ENCODE assay signal across 1 cellular context in genomic region chr13:103029798-103030197, GRCh38.
TF ChIP-seq lines count a peak whose summit lies in the region.

No MANE protein-coding gene starts in this region.

TF ChIP-seq in GM12878, 131 proteins besides CTCF, POLR2A, EP300 and RAD21:
- TF ChIP-seq, protein P1, sequence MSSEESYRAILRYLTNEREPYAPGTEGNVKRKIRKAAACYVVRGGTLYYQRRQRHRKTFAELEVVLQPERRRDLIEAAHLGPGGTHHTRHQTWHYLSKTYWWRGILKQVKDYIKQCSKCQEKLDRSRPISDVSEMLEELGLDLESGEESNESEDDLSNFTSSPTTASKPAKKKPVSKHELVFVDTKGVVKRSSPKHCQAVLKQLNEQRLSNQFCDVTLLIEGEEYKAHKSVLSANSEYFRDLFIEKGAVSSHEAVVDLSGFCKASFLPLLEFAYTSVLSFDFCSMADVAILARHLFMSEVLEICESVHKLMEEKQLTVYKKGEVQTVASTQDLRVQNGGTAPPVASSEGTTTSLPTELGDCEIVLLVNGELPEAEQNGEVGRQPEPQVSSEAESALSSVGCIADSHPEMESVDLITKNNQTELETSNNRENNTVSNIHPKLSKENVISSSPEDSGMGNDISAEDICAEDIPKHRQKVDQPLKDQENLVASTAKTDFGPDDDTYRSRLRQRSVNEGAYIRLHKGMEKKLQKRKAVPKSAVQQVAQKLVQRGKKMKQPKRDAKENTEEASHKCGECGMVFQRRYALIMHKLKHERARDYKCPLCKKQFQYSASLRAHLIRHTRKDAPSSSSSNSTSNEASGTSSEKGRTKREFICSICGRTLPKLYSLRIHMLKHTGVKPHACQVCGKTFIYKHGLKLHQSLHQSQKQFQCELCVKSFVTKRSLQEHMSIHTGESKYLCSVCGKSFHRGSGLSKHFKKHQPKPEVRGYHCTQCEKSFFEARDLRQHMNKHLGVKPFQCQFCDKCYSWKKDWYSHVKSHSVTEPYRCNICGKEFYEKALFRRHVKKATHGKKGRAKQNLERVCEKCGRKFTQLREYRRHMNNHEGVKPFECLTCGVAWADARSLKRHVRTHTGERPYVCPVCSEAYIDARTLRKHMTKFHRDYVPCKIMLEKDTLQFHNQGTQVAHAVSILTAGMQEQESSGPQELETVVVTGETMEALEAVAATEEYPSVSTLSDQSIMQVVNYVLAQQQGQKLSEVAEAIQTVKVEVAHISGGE (CRISPR knock-in tag; IDR thresholded peaks at IDR 0.05), result no peak
